In genomic region chr7:37724732-37725131, GRCh38 we compare ENCODE assay signal across 14 cellular contexts. TPM values are rescaled to one million over a fixed set of nuclear protein-coding genes. Genes with fewer than 3 reads are reported as not detected.
DNase-seq lines count a peak whose midpoint lies in the region; ATAC-seq and TF ChIP-seq lines count a peak whose summit lies in the region.
"Had no signal": no experiment of that assay in that cellular context is flagged by ENCODE, and none has a peak within 500 bp of the region (broad histone marks: within the 10 kb centered on the region; RNA-seq: fewer than 3 reads in every experiment).

No MANE protein-coding gene starts in this region.

- H2BK120ac ChIP-seq in mesendoderm (ENCODE audit: low read depth, low read length): no peak overlapping the region

- H3K79me1 ChIP-seq in mesendoderm (ENCODE audit: low read length): no peaks in the 10 kb centered on the region

- H3K9me3 ChIP-seq in heart right ventricle (no peaks in the 10 kb centered on the region), left ventricle myocardium inferior (replicated peaks) (no peaks in the 10 kb centered on the region), upper lobe of left lung (no peaks in the 10 kb centered on the region)
- H3K9me3 ChIP-seq: HAP-1 had no signal

- no peak overlapping the region for H3K9ac ChIP-seq in mesendoderm (ENCODE audit: low read length)

- ATAC-seq in heart right ventricle (peak in 5 of 8 donors; percentile 31 to 89 (median 65)), upper lobe of left lung (ENCODE audit: low FRiP score in 2 of 2) (no peak)

- DNase-seq in heart right ventricle (no peak), left ventricle myocardium inferior (no peak), mesendoderm (no peak), pons (ENCODE audit: low spot score) (peak; percentile 37), NCI-H2029 treated with DMSO at 0.1 percent for 48 hours (lab: John Stamatoyannopoulos, UW) (no peak), upper lobe of left lung (no peak)
- DNase-seq: Caco-2; CD8-positive, alpha-beta memory T cell; DND-41; GF-D8 had no signal

- H3K18ac ChIP-seq in mesendoderm (ENCODE audit: low read length): no peak overlapping the region

- TF ChIP-seq POLR2A in upper lobe of left lung (IDR thresholded peaks at IDR 0.05): no peak

- H3K4ac ChIP-seq in mesendoderm (ENCODE audit: low read depth, low read length): no peak overlapping the region

- intact Hi-C loops in heart right ventricle (cut with DNase I) (loop anchor here in 1 of 10 donors (10.0 kb wide), 1 partner anchor 180 kb away; no protein-coding TSS in a partner anchor), left ventricle myocardium inferior (cut with micrococcal nuclease) (no loop called here)

- H3K27me3 ChIP-seq in heart right ventricle: no peaks in the 10 kb centered on the region
- no peaks in the 10 kb centered on the region for H3K27me3 ChIP-seq in left ventricle myocardium inferior (ENCODE audit: low read depth)
- H3K27me3 ChIP-seq in mesendoderm (ENCODE audit: insufficient read depth, low read length, poor library complexity): no peaks in the 10 kb centered on the region
- H3K27me3 ChIP-seq in upper lobe of left lung: no peaks in the 10 kb centered on the region

- no peaks in the 10 kb centered on the region for H3K36me3 ChIP-seq in heart right ventricle
- H3K36me3 ChIP-seq in left ventricle myocardium inferior: no peaks in the 10 kb centered on the region
- no peaks in the 10 kb centered on the region for H3K36me3 ChIP-seq in mesendoderm (ENCODE audit: control insufficient read depth, insufficient read depth, low read length)
- H3K36me3 ChIP-seq in upper lobe of left lung: no peaks in the 10 kb centered on the region
- H3K36me3 ChIP-seq: HAP-1 had no signal

- H4K8ac ChIP-seq in mesendoderm (ENCODE audit: low read depth, low read length): no peak overlapping the region

- H2AK5ac ChIP-seq in mesendoderm (ENCODE audit: low read length): no peak overlapping the region

- TF ChIP-seq EP300 in upper lobe of left lung (IDR thresholded peaks at IDR 0.05): no peak

- H3K23ac ChIP-seq in mesendoderm (ENCODE audit: low read length): no peak overlapping the region

- H4K5ac ChIP-seq in mesendoderm (ENCODE audit: low read length): no peak overlapping the region

- H3K4me1 ChIP-seq in heart right ventricle (peaks cover 0 to 16% (median 5%) of the 10 kb centered on the region in 9 donors), left ventricle myocardium inferior (peaks cover 13% of the 10 kb centered on the region), mesendoderm (ENCODE audit: control insufficient read depth, low read depth, low read length) (no peaks in the 10 kb centered on the region), upper lobe of left lung (peaks cover 0 to 11% (median 4%) of the 10 kb centered on the region in 4 donors)
- H3K4me1 ChIP-seq: Caco-2, HAP-1 had no signal

- peak overlapping the region in 1 of 10 donors; percentile 16 for H3K27ac ChIP-seq in heart right ventricle
- no peak overlapping the region for H3K27ac ChIP-seq in left ventricle myocardium inferior (replicated peaks)
- peak overlapping the region; percentile 7; the same call in 1 of the 2 replicates for H3K27ac ChIP-seq in VCaP
- H3K27ac ChIP-seq in mesendoderm (ENCODE audit: low read depth, low read length): no peak overlapping the region
- H3K27ac ChIP-seq in upper lobe of left lung: no peak overlapping the region

- H3K4me3 ChIP-seq in heart right ventricle: no peak overlapping the region
- H3K4me3 ChIP-seq in left ventricle myocardium inferior: no peak overlapping the region
- no peak overlapping the region for H3K4me3 ChIP-seq in mesendoderm (ENCODE audit: low read length)
- no peak overlapping the region for H3K4me3 ChIP-seq in upper lobe of left lung
- H3K4me3 ChIP-seq: HAP-1 had no signal

- 47 to 65% methylated on average over 4 of the region's 4 CpGs for WGBS in heart right ventricle, 2 donors
- WGBS in mesendoderm (ENCODE audit: extremely low coverage, insufficient coverage, low lambda C conversion rate): no CpG with 5 or more reads among the region's 4 CpGs
- 77 to 83% methylated on average over 4 of the region's 4 CpGs for WGBS in upper lobe of left lung, 2 donors

- peak overlapping the region; percentile 22 for H3K56ac ChIP-seq in mesendoderm (ENCODE audit: low read length)

- H3K4me2 ChIP-seq in mesendoderm (ENCODE audit: low read length): no peak overlapping the region

- no peak overlapping the region for H2BK15ac ChIP-seq in mesendoderm (replicated peaks; ENCODE audit: low read depth)

- H2BK5ac ChIP-seq in mesendoderm (ENCODE audit: low read length): no peak overlapping the region

- TF ChIP-seq CTCF in heart right ventricle (IDR thresholded peaks at IDR 0.05): no peak
- no peak for TF ChIP-seq CTCF in left ventricle myocardium inferior (IDR thresholded peaks at IDR 0.05; ENCODE audit: borderline replicate concordance)
- no peak for TF ChIP-seq CTCF in VCaP (conservative IDR thresholded peaks at IDR 0.05)
- no peak for TF ChIP-seq CTCF in upper lobe of left lung (IDR thresholded peaks at IDR 0.05)

- H3K79me2 ChIP-seq in mesendoderm (ENCODE audit: control insufficient read depth, insufficient read depth, low read length): no peaks in the 10 kb centered on the region

RNA-seq across cellular contexts. Expression of gene GPR141, which starts 41.2 kb away (rescaled TPM):
- total RNA-seq in heart right ventricle (1 to 10 TPM in 1 of 10 donors, under 1 TPM in 3, not detected in 6; 0.32 to 3.1 (median 0.74) TPM), left ventricle myocardium inferior (0.33 TPM), upper lobe of left lung (1 to 10 TPM in 5 of 6 donors, not detected in 1; 1.4 to 4.4 (median 3.9) TPM)
- polyA plus RNA-seq in heart right ventricle: under 1 TPM in 1 of 2 donors, not detected in 1; 0.06 TPM
- 0.08 TPM for polyA plus RNA-seq in mesendoderm (2013, experiment 1 of 2)
- polyA plus RNA-seq in mesendoderm (2013, experiment 2 of 2): 0.14 TPM
- total RNA-seq: Caco-2; CD8-positive, alpha-beta memory T cell; HT-29 had no signal
- polyA plus RNA-seq: BJ had no signal

Comparison
In these comparisons a context has a peak if more than half of its experiments do, and no peak if none do; other contexts are left out.
1. ATAC-seq: peak in heart right ventricle (5 of 8); none in upper lobe of left lung (0 of 2).